ENCODE assay signal across 17 cellular contexts in genomic region chr6:18035330-18035854, GRCh38. TPM values are rescaled to one million over a fixed set of nuclear protein-coding genes. Genes with fewer than 3 reads are reported as not detected.
DNase-seq lines count a peak whose midpoint lies in the region; ATAC-seq, FAIRE-seq and TF ChIP-seq lines count a peak whose summit lies in the region.
"Had no signal": no experiment of that assay in that cellular context is flagged by ENCODE, and none has a peak within 500 bp of the region (broad histone marks: within the 10 kb centered on the region; RNA-seq: fewer than 3 reads in every experiment).

No MANE protein-coding gene starts in this region.

- H3K36me3 ChIP-seq in astrocyte (ENCODE audit: insufficient read depth, low read length) (no peaks in the 10 kb centered on the region), tibial artery (no peaks in the 10 kb centered on the region)
- H3K36me3 ChIP-seq: BLaER1 treated with 17β-estradiol and CSF1 and Interleukin-3, amounts not matched to agents 10 nM and 100 nM; HAP-1 had no signal

- TF ChIP-seq CTCF in astrocyte (IDR thresholded peaks at IDR 0.05; ENCODE audit: insufficient read depth, low read depth, low read length) (no peak), glutamatergic neuron (IDR thresholded peaks at IDR 0.05; ENCODE audit: partially characterized antibody, unreplicated experiment) (no peak), tibial artery (IDR thresholded peaks at IDR 0.05) (no peak)

- H3K9me3 Mint-ChIP-seq in astrocyte (ENCODE audit: unreplicated experiment) (no peaks in the 10 kb centered on the region), glutamatergic neuron (ENCODE audit: unreplicated experiment) (no peaks in the 10 kb centered on the region)

- H3K27me3 Mint-ChIP-seq in astrocyte (ENCODE audit: low read depth, unreplicated experiment) (no peaks in the 10 kb centered on the region), glutamatergic neuron (ENCODE audit: unreplicated experiment) (no peaks in the 10 kb centered on the region)

- no peak for ATAC-seq in HG02973 (IDR thresholded peaks at IDR 0.05; ENCODE audit: unreplicated experiment)
- ATAC-seq: GM12878 had no signal

- H3K9me3 ChIP-seq in astrocyte (ENCODE audit: insufficient read depth, low read depth, low read length) (no peaks in the 10 kb centered on the region), tibial artery (no peaks in the 10 kb centered on the region)
- H3K9me3 ChIP-seq: BLaER1 treated with 17β-estradiol and CSF1 and Interleukin-3, amounts not matched to agents 10 nM and 100 nM; HAP-1 had no signal

- peak overlapping the region; percentile 21 for H2AFZ ChIP-seq in astrocyte (ENCODE audit: low read depth, low read length)
- H2AFZ ChIP-seq: GM23248 had no signal

- DNase-seq in NCI-H345 (lab: John Stamatoyannopoulos, UW), result peak; percentile 8
- no peak for DNase-seq in NCI-H345 treated with DMSO at 0.1 percent for 48 hours (lab: John Stamatoyannopoulos, UW; ENCODE audit: unreplicated experiment)
- no peak for DNase-seq in astrocyte (ENCODE audit: low read depth)
- no peak for DNase-seq in glutamatergic neuron
- no peak for DNase-seq in tibial artery
- DNase-seq in superior temporal gyrus (ENCODE audit: extremely low spot score), result no peak
- no peak for DNase-seq in H54 (ENCODE audit: insufficient read length, low spot score)
- DNase-seq: ACHN; CD4-positive, CD25-positive, alpha-beta regulatory T cell; DMS79; GM23248 had no signal

- H3K4me3 Mint-ChIP-seq in astrocyte (ENCODE audit: unreplicated experiment) (no peak overlapping the region), glutamatergic neuron (ENCODE audit: unreplicated experiment) (no peak overlapping the region)
- H3K4me3 Mint-ChIP-seq: CD4-positive, CD25-positive, alpha-beta regulatory T cell; IgD-negative memory B cell had no signal

- no peak overlapping the region for H3K9ac ChIP-seq in astrocyte (ENCODE audit: low read length)
- H3K9ac ChIP-seq: BLaER1 treated with 17β-estradiol and CSF1 and Interleukin-3, amounts not matched to agents 10 nM and 100 nM; GM23248 had no signal

- FAIRE-seq in astrocyte (lab: Jason Lieb, UNC) (no peak), H54 (lab: Jason Lieb, UNC) (no peak)
- FAIRE-seq: GM12878, GM18507 had no signal

- intact Hi-C loops in tibial artery (cut with DNase I; ENCODE audit: low total_unique reads), result no loop called here

- no peaks in the 10 kb centered on the region for H4K20me1 ChIP-seq in astrocyte (ENCODE audit: insufficient read depth, low read length)
- H4K20me1 ChIP-seq: BLaER1 treated with 17β-estradiol and CSF1 and Interleukin-3, amounts not matched to agents 10 nM and 100 nM had no signal

- H3K4me1 ChIP-seq in astrocyte (ENCODE audit: insufficient read depth, low read length) (no peaks in the 10 kb centered on the region), tibial artery (peaks cover 0 to 16% (median 0%) of the 10 kb centered on the region in 4 donors)
- H3K4me1 ChIP-seq: BLaER1 treated with 17β-estradiol and CSF1 and Interleukin-3, amounts not matched to agents 10 nM and 100 nM; HAP-1 had no signal

- H3K79me2 ChIP-seq in astrocyte (ENCODE audit: insufficient read depth, low read length), result no peaks in the 10 kb centered on the region

- H3K27ac Mint-ChIP-seq in astrocyte (ENCODE audit: unreplicated experiment) (no peak overlapping the region), glutamatergic neuron (ENCODE audit: unreplicated experiment) (peak overlapping the region; percentile 19)
- H3K27ac Mint-ChIP-seq: CD4-positive, CD25-positive, alpha-beta regulatory T cell; IgD-negative memory B cell had no signal

- no peak overlapping the region for H3K4me2 ChIP-seq in astrocyte (ENCODE audit: low read length)
- H3K4me2 ChIP-seq: BLaER1 treated with 17β-estradiol and CSF1 and Interleukin-3, amounts not matched to agents 10 nM and 100 nM had no signal

- H3K4me1 Mint-ChIP-seq in astrocyte (ENCODE audit: low read depth, unreplicated experiment), result no peaks in the 10 kb centered on the region
- H3K4me1 Mint-ChIP-seq in glutamatergic neuron (ENCODE audit: low read depth, unreplicated experiment), result peaks cover 4% of the 10 kb centered on the region
- H3K4me1 Mint-ChIP-seq: CD4-positive, CD25-positive, alpha-beta regulatory T cell; IgD-negative memory B cell had no signal

- no peak overlapping the region for H3K27ac ChIP-seq in astrocyte (ENCODE audit: low read depth, low read length)
- peak overlapping the region; percentile 16 to 46 for H3K27ac ChIP-seq in tibial artery
- H3K27ac ChIP-seq: BLaER1 treated with 17β-estradiol and CSF1 and Interleukin-3, amounts not matched to agents 10 nM and 100 nM; GM23248 had no signal

- no peaks in the 10 kb centered on the region for H3K36me3 Mint-ChIP-seq in astrocyte (ENCODE audit: low read depth, unreplicated experiment)
- H3K36me3 Mint-ChIP-seq in glutamatergic neuron (ENCODE audit: unreplicated experiment), result no peaks in the 10 kb centered on the region
- H3K36me3 Mint-ChIP-seq: CD4-positive, CD25-positive, alpha-beta regulatory T cell had no signal

- H3K27me3 ChIP-seq in astrocyte (ENCODE audit: insufficient read depth, low read length), result no peaks in the 10 kb centered on the region
- no peaks in the 10 kb centered on the region for H3K27me3 ChIP-seq in tibial artery
- H3K27me3 ChIP-seq: BLaER1 treated with 17β-estradiol and CSF1 and Interleukin-3, amounts not matched to agents 10 nM and 100 nM had no signal

- TF ChIP-seq POLR2A in H54 (IDR thresholded peaks at IDR 0.05; ENCODE audit: low read depth, low read length), result no peak

- H3K4me3 ChIP-seq in astrocyte (ENCODE audit: insufficient read depth, low read depth, low read length) (no peak overlapping the region), tibial artery (no peak overlapping the region)
- H3K4me3 ChIP-seq: BLaER1 treated with 17β-estradiol and CSF1 and Interleukin-3, amounts not matched to agents 10 nM and 100 nM; GM12878; GM23248; HAP-1 had no signal

RNA-seq across cellular contexts. Expression of gene KIF13A, which starts 48.0 kb away (rescaled TPM):
- total RNA-seq in astrocyte (38.1 and 38.4 TPM in 2 replicates), glutamatergic neuron (ENCODE audit: unreplicated experiment) (26.7 TPM)
